Comparison of ENCODE assay signal across 2 cellular contexts in genomic region chr17:42422958-42423712, GRCh38.
TF ChIP-seq lines count a peak whose summit lies in the region.

Gene CAVIN1 (minus strand): TSS chr17:42423256. CDS start chr17:42423097, 159 bp downstream.

TF ChIP-seq in H1, 55 proteins besides CTCF, POLR2A, EP300 and RAD21 (continued from another document):
- no peak for TF ChIP-seq CHD7 (IDR thresholded peaks at IDR 0.05; ENCODE audit: insufficient replicate concordance, low read length)
- no peak for TF ChIP-seq SIN3A (conservative IDR thresholded peaks at IDR 0.05 in 1 of 2, IDR thresholded peaks at IDR 0.05 in 1 of 2; ENCODE audit: low read depth in 1 of 2, low read length in 2 of 2)
- TF ChIP-seq JUND (IDR thresholded peaks at IDR 0.05; ENCODE audit: low read length) = no peak; the same call in 1 of the 2 replicates
- peak; percentile 74 for TF ChIP-seq KDM4A (IDR thresholded peaks at IDR 0.05; ENCODE audit: low read depth, low read length, severe bottlenecking)
- no peak for TF ChIP-seq HDAC6 (IDR thresholded peaks at IDR 0.05; ENCODE audit: low read depth, low read length)
- peak; percentile 83 for TF ChIP-seq CTBP2 (IDR thresholded peaks at IDR 0.05; ENCODE audit: borderline replicate concordance, insufficient read depth, insufficient read length, low read length)
- TF ChIP-seq KDM1A (IDR thresholded peaks at IDR 0.05; ENCODE audit: borderline replicate concordance, low read length) = no peak
- TF ChIP-seq YY1 (IDR thresholded peaks at IDR 0.05; ENCODE audit: low read depth, low read length) = no peak
- TF ChIP-seq ASH2L (IDR thresholded peaks at IDR 0.05; ENCODE audit: low read length) = peak; percentile 73
- no peak for TF ChIP-seq SAP30 (IDR thresholded peaks at IDR 0.05; ENCODE audit: insufficient read depth, insufficient replicate concordance, low read length)
- TF ChIP-seq SP2 (IDR thresholded peaks at IDR 0.05; ENCODE audit: low read length) = no peak
- peak; percentile 65; the same call in 1 of the 2 replicates for TF ChIP-seq GTF2F1 (IDR thresholded peaks at IDR 0.05; ENCODE audit: borderline replicate concordance, low read depth, low read length)
- no peak for TF ChIP-seq ZNF274 (IDR thresholded peaks at IDR 0.05; ENCODE audit: borderline replicate concordance, extremely low read depth, low read length)
- no peak for TF ChIP-seq BACH1 (IDR thresholded peaks at IDR 0.05; ENCODE audit: low read length)
- no peak for TF ChIP-seq CBX8 (IDR thresholded peaks at IDR 0.05; ENCODE audit: borderline replicate concordance, low read depth, low read length)
- TF ChIP-seq NANOG (IDR thresholded peaks at IDR 0.05; ENCODE audit: insufficient read depth, low read depth, low read length, poor library complexity, severe bottlenecking) = no peak
- no peak for TF ChIP-seq KDM5A (IDR thresholded peaks at IDR 0.05; ENCODE audit: low read length)
- TF ChIP-seq SRF (IDR thresholded peaks at IDR 0.05; ENCODE audit: low read depth, low read length) = no peak
- TF ChIP-seq POLR2AphosphoS5 (IDR thresholded peaks at IDR 0.05; ENCODE audit: low read depth, low read length) = peak; percentile 97

TF ChIP-seq in HepG2, 621 proteins besides CTCF, POLR2A, EP300 and RAD21 (continued from another document and continues in another):
- TF ChIP-seq, protein P1, sequence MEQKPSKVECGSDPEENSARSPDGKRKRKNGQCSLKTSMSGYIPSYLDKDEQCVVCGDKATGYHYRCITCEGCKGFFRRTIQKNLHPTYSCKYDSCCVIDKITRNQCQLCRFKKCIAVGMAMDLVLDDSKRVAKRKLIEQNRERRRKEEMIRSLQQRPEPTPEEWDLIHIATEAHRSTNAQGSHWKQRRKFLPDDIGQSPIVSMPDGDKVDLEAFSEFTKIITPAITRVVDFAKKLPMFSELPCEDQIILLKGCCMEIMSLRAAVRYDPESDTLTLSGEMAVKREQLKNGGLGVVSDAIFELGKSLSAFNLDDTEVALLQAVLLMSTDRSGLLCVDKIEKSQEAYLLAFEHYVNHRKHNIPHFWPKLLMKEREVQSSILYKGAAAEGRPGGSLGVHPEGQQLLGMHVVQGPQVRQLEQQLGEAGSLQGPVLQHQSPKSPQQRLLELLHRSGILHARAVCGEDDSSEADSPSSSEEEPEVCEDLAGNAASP (CRISPR knock-in tag; IDR thresholded peaks at IDR 0.05; ENCODE audit: borderline replicate concordance) = peak; percentile 33; the same call in 1 of the 2 replicates
- TF ChIP-seq, protein P2, sequence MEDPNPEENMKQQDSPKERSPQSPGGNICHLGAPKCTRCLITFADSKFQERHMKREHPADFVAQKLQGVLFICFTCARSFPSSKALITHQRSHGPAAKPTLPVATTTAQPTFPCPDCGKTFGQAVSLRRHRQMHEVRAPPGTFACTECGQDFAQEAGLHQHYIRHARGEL (CRISPR knock-in tag; IDR thresholded peaks at IDR 0.05) = no peak
- TF ChIP-seq ZNF746 (CRISPR knock-in tag; IDR thresholded peaks at IDR 0.05) = peak; percentile 80; the same call in 1 of the 2 replicates
- TF ChIP-seq ZNF430 (CRISPR knock-in tag; IDR thresholded peaks at IDR 0.05) = no peak; the same call in 1 of the 2 replicates
- TF ChIP-seq ZNF724P (CRISPR knock-in tag; IDR thresholded peaks at IDR 0.05; ENCODE audit: borderline replicate concordance) = no peak
- TF ChIP-seq, protein P3, sequence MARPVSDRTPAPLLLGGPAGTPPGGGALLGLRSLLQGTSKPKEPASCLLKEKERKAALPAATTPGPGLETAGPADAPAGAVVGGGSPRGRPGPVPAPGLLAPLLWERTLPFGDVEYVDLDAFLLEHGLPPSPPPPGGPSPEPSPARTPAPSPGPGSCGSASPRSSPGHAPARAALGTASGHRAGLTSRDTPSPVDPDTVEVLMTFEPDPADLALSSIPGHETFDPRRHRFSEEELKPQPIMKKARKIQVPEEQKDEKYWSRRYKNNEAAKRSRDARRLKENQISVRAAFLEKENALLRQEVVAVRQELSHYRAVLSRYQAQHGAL (CRISPR knock-in tag; IDR thresholded peaks at IDR 0.05; ENCODE audit: not compliant biosample characterization) = peak; percentile 88
- TF ChIP-seq ZBTB7B (CRISPR knock-in tag; IDR thresholded peaks at IDR 0.05) = no peak
- TF ChIP-seq ATAD3A (CRISPR knock-in tag; IDR thresholded peaks at IDR 0.05) = no peak
- no peak for TF ChIP-seq SP140L (CRISPR knock-in tag; IDR thresholded peaks at IDR 0.05; ENCODE audit: borderline replicate concordance)
- TF ChIP-seq MAFG (CRISPR knock-in tag; IDR thresholded peaks at IDR 0.05) = no peak
- no peak for TF ChIP-seq ZNF7 (CRISPR knock-in tag; IDR thresholded peaks at IDR 0.05)
- TF ChIP-seq ATF2 (CRISPR knock-in tag; IDR thresholded peaks at IDR 0.05) = no peak
- TF ChIP-seq, protein P4, sequence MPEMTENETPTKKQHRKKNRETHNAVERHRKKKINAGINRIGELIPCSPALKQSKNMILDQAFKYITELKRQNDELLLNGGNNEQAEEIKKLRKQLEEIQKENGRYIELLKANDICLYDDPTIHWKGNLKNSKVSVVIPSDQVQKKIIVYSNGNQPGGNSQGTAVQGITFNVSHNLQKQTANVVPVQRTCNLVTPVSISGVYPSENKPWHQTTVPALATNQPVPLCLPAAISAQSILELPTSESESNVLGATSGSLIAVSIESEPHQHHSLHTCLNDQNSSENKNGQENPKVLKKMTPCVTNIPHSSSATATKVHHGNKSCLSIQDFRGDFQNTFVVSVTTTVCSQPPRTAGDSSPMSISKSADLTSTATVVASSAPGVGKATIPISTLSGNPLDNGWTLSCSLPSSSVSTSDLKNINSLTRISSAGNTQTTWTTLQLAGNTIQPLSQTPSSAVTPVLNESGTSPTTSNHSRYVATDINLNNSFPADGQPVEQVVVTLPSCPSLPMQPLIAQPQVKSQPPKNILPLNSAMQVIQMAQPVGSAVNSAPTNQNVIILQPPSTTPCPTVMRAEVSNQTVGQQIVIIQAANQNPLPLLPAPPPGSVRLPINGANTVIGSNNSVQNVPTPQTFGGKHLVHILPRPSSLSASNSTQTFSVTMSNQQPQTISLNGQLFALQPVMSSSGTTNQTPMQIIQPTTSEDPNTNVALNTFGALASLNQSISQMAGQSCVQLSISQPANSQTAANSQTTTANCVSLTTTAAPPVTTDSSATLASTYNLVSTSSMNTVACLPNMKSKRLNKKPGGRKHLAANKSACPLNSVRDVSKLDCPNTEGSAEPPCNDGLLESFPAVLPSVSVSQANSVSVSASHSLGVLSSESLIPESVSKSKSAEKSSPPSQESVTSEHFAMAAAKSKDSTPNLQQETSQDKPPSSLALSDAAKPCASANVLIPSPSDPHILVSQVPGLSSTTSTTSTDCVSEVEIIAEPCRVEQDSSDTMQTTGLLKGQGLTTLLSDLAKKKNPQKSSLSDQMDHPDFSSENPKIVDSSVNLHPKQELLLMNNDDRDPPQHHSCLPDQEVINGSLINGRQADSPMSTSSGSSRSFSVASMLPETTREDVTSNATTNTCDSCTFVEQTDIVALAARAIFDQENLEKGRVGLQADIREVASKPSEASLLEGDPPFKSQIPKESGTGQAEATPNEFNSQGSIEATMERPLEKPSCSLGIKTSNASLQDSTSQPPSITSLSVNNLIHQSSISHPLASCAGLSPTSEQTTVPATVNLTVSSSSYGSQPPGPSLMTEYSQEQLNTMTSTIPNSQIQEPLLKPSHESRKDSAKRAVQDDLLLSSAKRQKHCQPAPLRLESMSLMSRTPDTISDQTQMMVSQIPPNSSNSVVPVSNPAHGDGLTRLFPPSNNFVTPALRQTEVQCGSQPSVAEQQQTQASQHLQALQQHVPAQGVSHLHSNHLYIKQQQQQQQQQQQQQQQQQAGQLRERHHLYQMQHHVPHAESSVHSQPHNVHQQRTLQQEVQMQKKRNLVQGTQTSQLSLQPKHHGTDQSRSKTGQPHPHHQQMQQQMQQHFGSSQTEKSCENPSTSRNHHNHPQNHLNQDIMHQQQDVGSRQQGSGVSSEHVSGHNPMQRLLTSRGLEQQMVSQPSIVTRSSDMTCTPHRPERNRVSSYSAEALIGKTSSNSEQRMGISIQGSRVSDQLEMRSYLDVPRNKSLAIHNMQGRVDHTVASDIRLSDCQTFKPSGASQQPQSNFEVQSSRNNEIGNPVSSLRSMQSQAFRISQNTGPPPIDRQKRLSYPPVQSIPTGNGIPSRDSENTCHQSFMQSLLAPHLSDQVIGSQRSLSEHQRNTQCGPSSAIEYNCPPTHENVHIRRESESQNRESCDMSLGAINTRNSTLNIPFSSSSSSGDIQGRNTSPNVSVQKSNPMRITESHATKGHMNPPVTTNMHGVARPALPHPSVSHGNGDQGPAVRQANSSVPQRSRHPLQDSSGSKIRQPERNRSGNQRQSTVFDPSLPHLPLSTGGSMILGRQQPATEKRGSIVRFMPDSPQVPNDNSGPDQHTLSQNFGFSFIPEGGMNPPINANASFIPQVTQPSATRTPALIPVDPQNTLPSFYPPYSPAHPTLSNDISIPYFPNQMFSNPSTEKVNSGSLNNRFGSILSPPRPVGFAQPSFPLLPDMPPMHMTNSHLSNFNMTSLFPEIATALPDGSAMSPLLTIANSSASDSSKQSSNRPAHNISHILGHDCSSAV (CRISPR knock-in tag; IDR thresholded peaks at IDR 0.05; ENCODE audit: borderline replicate concordance) = no peak
- TF ChIP-seq ZNF562 (CRISPR knock-in tag; IDR thresholded peaks at IDR 0.05; ENCODE audit: borderline replicate concordance) = no peak
- TF ChIP-seq ZNF343 (CRISPR knock-in tag; IDR thresholded peaks at IDR 0.05) = no peak; the same call in 1 of the 2 replicates
- TF ChIP-seq ZBTB43 (CRISPR knock-in tag; conservative IDR thresholded peaks at IDR 0.05) = peak; percentile 72; the same call in 1 of the 2 replicates
- TF ChIP-seq ZNF564 (CRISPR knock-in tag; IDR thresholded peaks at IDR 0.05) = 0 out of 2 replicates have a peak, but pooled peaks have one; percentile 41
- TF ChIP-seq NFKBIZ (CRISPR knock-in tag; IDR thresholded peaks at IDR 0.05) = no peak
- TF ChIP-seq SOX5 (CRISPR knock-in tag; IDR thresholded peaks at IDR 0.05; ENCODE audit: borderline replicate concordance) = no peak
- TF ChIP-seq ZFP91 (CRISPR knock-in tag; IDR thresholded peaks at IDR 0.05; ENCODE audit: borderline replicate concordance) = peak; percentile 93
- no peak for TF ChIP-seq ZNF530 (CRISPR knock-in tag; IDR thresholded peaks at IDR 0.05; ENCODE audit: low read depth)
- TF ChIP-seq MATR3 (CRISPR knock-in tag; IDR thresholded peaks at IDR 0.05) = no peak
- no peak for TF ChIP-seq PRMT3 (CRISPR knock-in tag; IDR thresholded peaks at IDR 0.05; ENCODE audit: borderline replicate concordance, low read depth)
- TF ChIP-seq, protein P5, sequence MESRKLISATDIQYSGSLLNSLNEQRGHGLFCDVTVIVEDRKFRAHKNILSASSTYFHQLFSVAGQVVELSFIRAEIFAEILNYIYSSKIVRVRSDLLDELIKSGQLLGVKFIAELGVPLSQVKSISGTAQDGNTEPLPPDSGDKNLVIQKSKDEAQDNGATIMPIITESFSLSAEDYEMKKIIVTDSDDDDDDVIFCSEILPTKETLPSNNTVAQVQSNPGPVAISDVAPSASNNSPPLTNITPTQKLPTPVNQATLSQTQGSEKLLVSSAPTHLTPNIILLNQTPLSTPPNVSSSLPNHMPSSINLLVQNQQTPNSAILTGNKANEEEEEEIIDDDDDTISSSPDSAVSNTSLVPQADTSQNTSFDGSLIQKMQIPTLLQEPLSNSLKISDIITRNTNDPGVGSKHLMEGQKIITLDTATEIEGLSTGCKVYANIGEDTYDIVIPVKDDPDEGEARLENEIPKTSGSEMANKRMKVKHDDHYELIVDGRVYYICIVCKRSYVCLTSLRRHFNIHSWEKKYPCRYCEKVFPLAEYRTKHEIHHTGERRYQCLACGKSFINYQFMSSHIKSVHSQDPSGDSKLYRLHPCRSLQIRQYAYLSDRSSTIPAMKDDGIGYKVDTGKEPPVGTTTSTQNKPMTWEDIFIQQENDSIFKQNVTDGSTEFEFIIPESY (CRISPR knock-in tag; IDR thresholded peaks at IDR 0.05) = no peak
- TF ChIP-seq SMAD9 (CRISPR knock-in tag; IDR thresholded peaks at IDR 0.05) = no peak
- TF ChIP-seq MXD4 (CRISPR knock-in tag; IDR thresholded peaks at IDR 0.05) = peak; percentile 39; the same call in 1 of the 2 replicates
- no peak for TF ChIP-seq CCAR2 (optimal IDR thresholded peaks at IDR 0.05; ENCODE audit: low read depth, low read length)
- no peak; the same call in 1 of the 2 replicates for TF ChIP-seq DMAP1 (CRISPR knock-in tag; IDR thresholded peaks at IDR 0.05)
